Comparison of ENCODE assay signal across 17 cellular contexts in the genomic region with DNA sequence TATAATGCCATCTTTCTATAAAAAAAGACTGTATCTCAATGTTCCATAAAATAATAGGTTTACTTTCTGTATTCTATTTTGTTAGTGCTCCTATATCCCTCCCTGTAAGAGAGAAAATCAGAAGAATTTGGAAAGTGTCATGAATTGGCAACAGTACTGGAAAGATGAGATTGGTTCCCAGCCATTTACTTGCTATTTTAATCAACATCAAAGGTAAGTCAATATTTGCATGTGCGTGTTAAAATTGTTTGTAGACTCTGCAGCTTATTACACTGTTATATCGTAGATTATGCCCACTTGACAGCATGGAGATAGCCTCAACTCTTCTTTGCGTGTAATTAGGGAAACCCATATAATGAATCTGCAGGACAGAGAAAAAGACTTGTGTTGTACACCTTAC.
"Had no signal": no experiment of that assay in that cellular context is flagged by ENCODE, and none has a peak within 500 bp of the region (broad histone marks: within the 10 kb centered on the region; RNA-seq: fewer than 3 reads in every experiment).

No MANE protein-coding gene starts in this region.

- H3K27me3 Mint-ChIP-seq: naive thymus-derived CD4-positive, alpha-beta T cell; stimulated activated memory B cell treated with anti-CD40 and anti-IgM and Interleukin-4, amounts not matched to agents 10 μg/mL and 1 μg/mL and 100 μg/mL, for 72 hours; stimulated activated naive CD8-positive, alpha-beta T cell treated with anti-CD3 and anti-CD28 coated beads, Interleukin-15, Interleukin-2, amounts not matched to agents 100 ng/mL and 50 ng/mL, for 24 hours had no signal

- H3K4me1 Mint-ChIP-seq: naive thymus-derived CD4-positive, alpha-beta T cell; nephron progenitor cell; stimulated activated memory B cell treated with anti-CD40 and anti-IgM and Interleukin-4, amounts not matched to agents 10 μg/mL and 1 μg/mL and 100 μg/mL, for 72 hours had no signal

- DNase-seq: dermis blood vessel endothelial cell; endodermal cell; erythroblast; foreskin keratinocyte; mesendoderm; naive thymus-derived CD4-positive, alpha-beta T cell; nephron progenitor cell; psoas muscle; retina; right lobe of liver; stimulated activated CD4-positive, alpha-beta T cell treated with anti-CD3 and anti-CD28 coated beads, Interleukin-15, amount 100 ng/mL, for 24 hours; stimulated activated CD4-positive, alpha-beta T cell treated with anti-CD3 and anti-CD28 coated beads, Interleukin-1b, Interleukin-23, amount 100 ng/mL, for 48 hours; stimulated activated CD4-positive, alpha-beta T cell treated with anti-CD3 and anti-CD28 coated beads, Interleukin-4, amount 100 ng/mL, for 24 hours; tibial artery; upper lobe of right lung had no signal

- H3K27ac Mint-ChIP-seq: endodermal cell; naive thymus-derived CD4-positive, alpha-beta T cell; nephron progenitor cell; stimulated activated memory B cell treated with anti-CD40 and anti-IgM and Interleukin-4, amounts not matched to agents 10 μg/mL and 1 μg/mL and 100 μg/mL, for 72 hours; stimulated activated naive CD8-positive, alpha-beta T cell treated with anti-CD3 and anti-CD28 coated beads, Interleukin-15, Interleukin-2, amounts not matched to agents 100 ng/mL and 50 ng/mL, for 24 hours had no signal

- H3K9me3 Mint-ChIP-seq: endodermal cell; nephron progenitor cell; stimulated activated memory B cell treated with anti-CD40 and anti-IgM and Interleukin-4, amounts not matched to agents 10 μg/mL and 1 μg/mL and 100 μg/mL, for 72 hours; stimulated activated naive CD8-positive, alpha-beta T cell treated with anti-CD3 and anti-CD28 coated beads, Interleukin-15, Interleukin-2, amounts not matched to agents 100 ng/mL and 50 ng/mL, for 24 hours had no signal

- H3K4me3 Mint-ChIP-seq: endodermal cell; naive thymus-derived CD4-positive, alpha-beta T cell; nephron progenitor cell; stimulated activated memory B cell treated with anti-CD40 and anti-IgM and Interleukin-4, amounts not matched to agents 10 μg/mL and 1 μg/mL and 100 μg/mL, for 72 hours; stimulated activated naive CD8-positive, alpha-beta T cell treated with anti-CD3 and anti-CD28 coated beads, Interleukin-15, Interleukin-2, amounts not matched to agents 100 ng/mL and 50 ng/mL, for 24 hours had no signal
